15 cellular contexts compared by ENCODE assay signal in genomic region chr10:58773351-58773750, GRCh38.
DNase-seq lines count a peak whose midpoint lies in the region; ATAC-seq and TF ChIP-seq lines count a peak whose summit lies in the region.
"Had no signal": no experiment of that assay in that cellular context is flagged by ENCODE, and none has a peak within 500 bp of the region (broad histone marks: within the 10 kb centered on the region; RNA-seq: fewer than 3 reads in every experiment).

No MANE protein-coding gene starts in this region.

- intact Hi-C loops in psoas muscle (cut with DNase I): no loop called here

- 75 to 81% methylated on average over 4 of the region's 4 CpGs for WGBS in lung, 2 donors
- WGBS in psoas muscle, 3 donors: 37 to 43% (median 39%) methylated on average over 4 of the region's 4 CpGs

- peak; percentile 24 for ATAC-seq in lung (ENCODE audit: insufficient read depth, low FRiP score)
- peak; percentile 87 to 95 (median 92) for ATAC-seq in psoas muscle

- no peaks in the 10 kb centered on the region for H3K27me3 ChIP-seq in MG63
- no peaks in the 10 kb centered on the region for H3K27me3 ChIP-seq in lung (ENCODE audit: control insufficient read depth, insufficient read depth)
- H3K27me3 ChIP-seq in psoas muscle (ENCODE audit: insufficient read depth in 3 of 3, low read length in 2 of 3): no peaks in the 10 kb centered on the region

- H3K27ac Mint-ChIP-seq in chondrocyte (ENCODE audit: unreplicated experiment): peak overlapping the region; percentile 69
- H3K27ac Mint-ChIP-seq: B cell; CD4-positive, CD25-positive, alpha-beta regulatory T cell had no signal

- no peaks in the 10 kb centered on the region for H3K36me3 Mint-ChIP-seq in chondrocyte (ENCODE audit: low read depth)
- H3K36me3 Mint-ChIP-seq: CD4-positive, CD25-positive, alpha-beta regulatory T cell had no signal

- DNase-seq in MG63 (peak; percentile 11), chondrocyte (ENCODE audit: low spot score) (no peak), lung (ENCODE audit: low spot score) (no peak), psoas muscle (peak; percentile 19 to 63), GM20000 (ENCODE audit: low spot score) (no peak), OCI-M2 (lab: John Stamatoyannopoulos, UW; ENCODE audit: unreplicated experiment) (no peak), LoVo (ENCODE audit: low spot score) (no peak)
- DNase-seq: Calu3; CD4-positive, CD25-positive, alpha-beta regulatory T cell; NCI-H187; NCI-H345; NCI-H748 treated with DMSO at 0.1 percent for 48 hours; OCI-M1 had no signal

- H3K36me3 ChIP-seq in MG63 (no peaks in the 10 kb centered on the region), lung (ENCODE audit: control insufficient read depth in 2 of 2, insufficient read depth in 2 of 2, low read length in 2 of 2) (no peaks in the 10 kb centered on the region), psoas muscle (ENCODE audit: insufficient read depth in 1 of 2, low read depth in 1 of 2) (no peaks in the 10 kb centered on the region)
- H3K36me3 ChIP-seq: HAP-1 had no signal

- no peaks in the 10 kb centered on the region for H3K27me3 Mint-ChIP-seq in chondrocyte (ENCODE audit: low read depth)
- H3K27me3 Mint-ChIP-seq: CD4-positive, CD25-positive, alpha-beta regulatory T cell had no signal

- no peak for TF ChIP-seq CTCF in chondrocyte (IDR thresholded peaks at IDR 0.05)
- TF ChIP-seq CTCF in lung (IDR thresholded peaks at IDR 0.05; ENCODE audit: control extremely low read depth, extremely low read depth): no peak
- no peak for TF ChIP-seq CTCF in psoas muscle (IDR thresholded peaks at IDR 0.05)
- TF ChIP-seq CTCF in GM20000 (IDR thresholded peaks at IDR 0.05; ENCODE audit: extremely low read depth, missing control alignments): no peak

- H3K27ac ChIP-seq in lung (ENCODE audit: low read depth in 1 of 2, low read length in 1 of 2) (peak overlapping the region in 1 of 2 donors; percentile 33), psoas muscle (peak overlapping the region; percentile 76)

- H3K9me3 ChIP-seq in MG63 (no peaks in the 10 kb centered on the region), lung (ENCODE audit: control insufficient read depth in 2 of 2, insufficient read depth in 1 of 2, low read length in 1 of 2) (peaks cover 0 to 1% of the 10 kb centered on the region in 2 donors), psoas muscle (no peaks in the 10 kb centered on the region)
- H3K9me3 ChIP-seq: HAP-1 had no signal

- H3K4me1 Mint-ChIP-seq in chondrocyte (ENCODE audit: low read depth): peaks cover 49% of the 10 kb centered on the region
- H3K4me1 Mint-ChIP-seq: B cell; CD4-positive, CD25-positive, alpha-beta regulatory T cell had no signal

- H3K4me3 ChIP-seq in MG63 (no peak overlapping the region), lung (no peak overlapping the region), psoas muscle (peak overlapping the region; percentile 31)
- H3K4me3 ChIP-seq: HAP-1 had no signal

- H3K4me3 Mint-ChIP-seq in chondrocyte (ENCODE audit: unreplicated experiment): no peak overlapping the region
- H3K4me3 Mint-ChIP-seq: B cell; CD4-positive, CD25-positive, alpha-beta regulatory T cell had no signal

- no peaks in the 10 kb centered on the region for H3K9me3 Mint-ChIP-seq in chondrocyte (ENCODE audit: low read depth)

- no peaks in the 10 kb centered on the region for H3K4me1 ChIP-seq in lung (ENCODE audit: control insufficient read depth in 2 of 2, insufficient read depth in 2 of 2, low read length in 2 of 2)
- H3K4me1 ChIP-seq in psoas muscle: peaks cover 4% of the 10 kb centered on the region
- H3K4me1 ChIP-seq: HAP-1 had no signal

Comparison
In these comparisons a context has a peak if more than half of its experiments do, and no peak if none do; other contexts are left out.
1. DNase-seq: peak in MG63 (single experiment) and psoas muscle (2 of 2); none in chondrocyte (single experiment), lung (single experiment), GM20000 (single experiment), OCI-M2 (single experiment) and LoVo (single experiment).